ENCODE assay signal across 13 cellular contexts in genomic region chr1:59952065-59952464, GRCh38. TPM values are rescaled to one million over a fixed set of nuclear protein-coding genes. Genes with fewer than 3 reads are reported as not detected.
"Had no signal": no experiment of that assay in that cellular context is flagged by ENCODE, and none has a peak within 500 bp of the region (broad histone marks: within the 10 kb centered on the region; RNA-seq: fewer than 3 reads in every experiment).

No MANE protein-coding gene starts in this region.

- H3K27me3 ChIP-seq: adrenal gland, body of pancreas, gastroesophageal sphincter, stomach had no signal

- H3K4me3 ChIP-seq: adrenal gland, body of pancreas, gastroesophageal sphincter, stomach, thoracic aorta had no signal

- H3K36me3 ChIP-seq: adrenal gland, gastroesophageal sphincter, stomach, thoracic aorta had no signal

- DNase-seq: activated B cell treated with CpG ODN at 0.5 μM for 24 hours; activated CD4-positive, alpha-beta T cell treated with anti-CD3 and anti-CD28 coated beads, Interleukin-2, amount 50 U/mL, for 1 hour; activated naive CD4-positive, alpha-beta T cell treated with anti-CD3 and anti-CD28 coated beads, Interleukin-2, amount 50 U/mL, for 16 hours; adrenal gland; body of pancreas; dermis blood vessel endothelial cell; kidney; left ventricle myocardium superior; stomach; T-helper 2 cell had no signal

- H3K9me3 ChIP-seq: adrenal gland, body of pancreas, gastroesophageal sphincter, stomach, thoracic aorta had no signal

- H3K4me1 ChIP-seq: adrenal gland, body of pancreas had no signal

- H3K27ac ChIP-seq: adrenal gland, body of pancreas, gastroesophageal sphincter, stomach, thoracic aorta had no signal

RNA-seq across cellular contexts. Expression of gene CYP2J2, which starts 25.5 kb away (rescaled TPM):
- total RNA-seq: dermis blood vessel endothelial cell, mesenteric fat pad, thoracic aorta had no signal
